8 cellular contexts compared by ENCODE assay signal in the genomic region with DNA sequence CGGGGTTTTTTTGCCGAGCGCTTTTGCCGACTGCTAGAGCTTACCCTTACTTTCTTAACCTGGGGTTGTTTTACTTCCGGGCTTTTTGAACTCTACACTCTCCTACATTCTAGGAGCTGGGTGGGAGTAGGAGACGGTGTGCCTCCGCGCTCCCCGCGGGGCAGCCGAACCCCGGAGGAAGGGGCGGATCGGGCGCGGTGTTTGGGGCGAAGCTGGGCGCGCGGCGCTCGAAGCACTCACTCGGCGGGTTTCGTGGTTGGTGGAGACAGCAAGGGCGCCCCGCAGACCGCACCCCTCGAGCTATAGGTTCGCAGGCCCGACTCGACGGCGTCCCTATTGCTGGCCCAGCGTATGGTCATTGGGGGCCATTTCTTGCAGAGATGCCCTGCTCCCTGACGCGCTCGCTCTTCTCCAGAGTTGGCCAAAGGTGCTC. TPM values are rescaled to one million over a fixed set of nuclear protein-coding genes. Genes with fewer than 3 reads are reported as not detected.
DNase-seq lines count a peak whose midpoint lies in the region; ATAC-seq, FAIRE-seq and TF ChIP-seq lines count a peak whose summit lies in the region.

No MANE protein-coding gene starts in this region.

- TF ChIP-seq POLR2A in endothelial cell of umbilical vein (IDR thresholded peaks at IDR 0.05; ENCODE audit: low read depth, low read length): no peak

- H2AFZ ChIP-seq in endothelial cell of umbilical vein (ENCODE audit: low read depth, low read length): peak overlapping the region; percentile 97

- H3K9ac ChIP-seq in endothelial cell of umbilical vein (replicated peaks; ENCODE audit: extremely low read depth, insufficient read depth, low read length) (peak overlapping the region; percentile 92), muscle layer of colon (ENCODE audit: low read length) (peak overlapping the region; percentile 64)

- dilution Hi-C loops in endothelial cell of umbilical vein (cut with MboI; ENCODE audit: extremely low pct_ligation_motif_present, low sequenced_read_pairs): no loop called here

- POLR2A ChIA-PET in endothelial cell of umbilical vein (lab: Charles Lee): interaction anchor here (1.1 to 1.8 kb wide), 6 partner anchors 10 to 113 kb away, joined by 3 to 22 read pairs (median 4); a partner anchor contains a TSS

- intact Hi-C loops in endothelial cell of umbilical vein (cut with micrococcal nuclease): loop anchor here (1.0 to 5.0 kb wide), 5 partner anchors 40 to 223 kb away; a partner anchor contains a TSS

- H3K4me2 ChIP-seq in endothelial cell of umbilical vein (ENCODE audit: insufficient read depth, low read length): peak overlapping the region; percentile 94

- CTCF ChIA-PET in endothelial cell of umbilical vein (lab: Charles Lee): interaction anchor here (0.8 to 2.4 kb wide), 9 partner anchors 8 to 437 kb away, joined by 3 to 17 read pairs (median 4); a partner anchor contains a TSS

- TSS peak; percentile 47 for BruUV-seq in endothelial cell of umbilical vein (replicated peaks; lab: Mats Ljungman, UMichigan)

- peaks cover 14% of the 10 kb centered on the region for H3K4me1 ChIP-seq in endothelial cell of umbilical vein (ENCODE audit: control insufficient read depth, extremely low read depth, insufficient read depth, low read length)
- peaks cover 13% of the 10 kb centered on the region for H3K4me1 ChIP-seq in muscle layer of colon (ENCODE audit: insufficient read depth, low read length)

- FAIRE-seq in endothelial cell of umbilical vein (lab: Jason Lieb, UNC): no peak

- DNase-seq in Ammon's horn (ENCODE audit: low spot score) (peak; percentile 57), NCI-H774 (lab: John Stamatoyannopoulos, UW) (peak; percentile 60), endothelial cell of umbilical vein (ENCODE audit: low read depth, low spot score) (peak; percentile 77)
- DNase-seq in activated CD8-positive, alpha-beta memory T cell treated with anti-CD3 and anti-CD28 coated beads for 24 hours: peak; percentile 91
- peak in 4 of 6 experiments; percentile 72 to 84 (median 78) for DNase-seq in stimulated activated naive CD4-positive, alpha-beta T cell (lab: John Stamatoyannopoulos, UW)

- H3K27me3 ChIP-seq in endothelial cell of umbilical vein (ENCODE audit: control insufficient read depth in 2 of 2, insufficient read depth in 2 of 2, low read length in 2 of 2) (no peaks in the 10 kb centered on the region), muscle layer of colon (ENCODE audit: control insufficient read depth in 1 of 2, insufficient read depth in 2 of 2, low read length in 2 of 2) (peaks cover 0 to 15% of the 10 kb centered on the region in 2 donors)

- H3K9me1 ChIP-seq in endothelial cell of umbilical vein (replicated peaks; ENCODE audit: control insufficient read depth, extremely low read depth, insufficient read depth, low read length): no peaks in the 10 kb centered on the region

- no peaks in the 10 kb centered on the region for H4K20me1 ChIP-seq in endothelial cell of umbilical vein (replicated peaks; ENCODE audit: control insufficient read depth, extremely low read depth, insufficient read depth, low read length)

- peak overlapping the region; percentile 38 to 96 (median 61) for H3K4me3 ChIP-seq in endothelial cell of umbilical vein (replicated peaks in 1 of 3; ENCODE audit: insufficient read depth in 1 of 3, low read depth in 1 of 3, low read length in 3 of 3)
- peak overlapping the region; percentile 63 to 94 for H3K4me3 ChIP-seq in muscle layer of colon (ENCODE audit: low read depth in 1 of 2, low read length in 2 of 2)

- H3K9me3 ChIP-seq in endothelial cell of umbilical vein (replicated peaks; ENCODE audit: control insufficient read depth, insufficient read depth, low read length) (no peaks in the 10 kb centered on the region), muscle layer of colon (ENCODE audit: low read length) (peaks cover 5% of the 10 kb centered on the region)

- H3K36me3 ChIP-seq in endothelial cell of umbilical vein (ENCODE audit: control insufficient read depth in 2 of 2, extremely low read depth in 1 of 2, insufficient read depth in 2 of 2, low read length in 2 of 2): no peaks in the 10 kb centered on the region
- peaks cover 20% of the 10 kb centered on the region for H3K36me3 ChIP-seq in muscle layer of colon (ENCODE audit: insufficient read depth, low read length)

- H3K79me2 ChIP-seq in endothelial cell of umbilical vein (ENCODE audit: control insufficient read depth, insufficient read depth, low read length): no peaks in the 10 kb centered on the region

- peak overlapping the region; percentile 91 for H3K27ac ChIP-seq in endothelial cell of umbilical vein (ENCODE audit: insufficient read depth, low read depth, low read length)
- peak overlapping the region; percentile 74 for H3K27ac ChIP-seq in muscle layer of colon (ENCODE audit: low read depth, low read length)

- TF ChIP-seq CTCF in endothelial cell of umbilical vein (IDR thresholded peaks at IDR 0.05; ENCODE audit: extremely low read depth in 1 of 2, insufficient read depth in 1 of 2, low read depth in 1 of 2, low read length in 2 of 2): peak in 1 of 2 donors; percentile 6

- ATAC-seq in GM19025 (IDR thresholded peaks at IDR 0.05; ENCODE audit: low read depth, unreplicated experiment) (peak; percentile 61), HG03139 (IDR thresholded peaks at IDR 0.05; ENCODE audit: unreplicated experiment) (peak; percentile 72)

TF ChIP-seq in endothelial cell of umbilical vein, 7 proteins besides CTCF, POLR2A, EP300 and RAD21:
- TF ChIP-seq POLR2AphosphoS5 (IDR thresholded peaks at IDR 0.05; ENCODE audit: insufficient read depth, low read depth, low read length): peak; percentile 59
- no peak for TF ChIP-seq GATA2 (IDR thresholded peaks at IDR 0.05; ENCODE audit: insufficient read depth, insufficient read length, low read depth, low read length)

RNA-seq across cellular contexts. Expression of a gene that starts 0.2 kb away (rescaled TPM):
- 11.9 and 12.1 TPM in 2 replicates for total RNA-seq in endothelial cell of umbilical vein
- polyA plus RNA-seq in endothelial cell of umbilical vein: 1.9 and 2.9 TPM in 2 replicates
- 2.3 TPM in 2 replicates for polyA plus RNA-seq in endothelial cell of umbilical vein (2011; cell fraction: cytosol; rRNA removed)
- 21.9 and 24.2 TPM in 2 replicates for polyA plus RNA-seq in endothelial cell of umbilical vein (2011; cell fraction: nucleus; rRNA removed)
- polyA plus RNA-seq in endothelial cell of umbilical vein (2012): 5.3 TPM in 2 replicates
- 6.4 and 9.1 TPM in 2 replicates for polyA minus RNA-seq in endothelial cell of umbilical vein
- polyA minus RNA-seq in endothelial cell of umbilical vein (2011; cell fraction: cytosol; rRNA and poly(A)+ RNA removed): 3.7 TPM
- 17.4 and 26.6 TPM in 2 replicates for polyA minus RNA-seq in endothelial cell of umbilical vein (2011; cell fraction: nucleus; rRNA and poly(A)+ RNA removed)

Comparison
In these comparisons a context has a peak if more than half of its experiments do, and no peak if none do; other contexts are left out.
1. Peak in every context shown above with its lines: DNase-seq, ATAC-seq, H3K4me3 ChIP-seq and H3K27ac ChIP-seq.